ENCODE assay signal across 1 cellular context in the genomic region with DNA sequence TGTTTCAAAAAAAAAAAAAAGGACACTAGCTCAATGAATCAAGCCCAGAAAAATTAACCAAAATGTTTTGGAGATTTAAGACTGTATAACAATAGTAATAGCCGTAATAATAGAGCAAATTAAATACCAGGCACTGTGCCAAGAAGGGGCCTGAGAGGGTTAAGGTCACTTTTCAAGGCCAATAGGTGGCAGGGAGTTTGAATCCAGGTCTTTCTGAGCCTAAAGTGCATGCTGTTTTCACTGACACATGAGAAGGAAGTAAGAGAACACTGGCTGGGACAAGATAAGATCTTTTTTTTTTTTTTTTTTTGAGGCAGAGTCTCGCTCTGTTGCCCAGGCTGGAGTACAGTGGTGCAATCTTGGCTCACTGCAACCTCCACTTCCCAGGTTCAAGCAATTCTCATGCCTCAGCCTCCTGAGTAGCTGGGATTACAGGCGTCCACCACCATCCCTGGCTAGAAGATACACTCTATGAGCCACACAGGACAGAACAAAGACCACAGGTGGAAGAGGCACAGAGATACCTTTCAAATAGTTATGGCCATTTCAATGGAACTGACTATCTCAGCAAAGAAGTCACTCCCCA.
TF ChIP-seq lines count a peak whose summit lies in the region.

No MANE protein-coding gene starts in this region.

TF ChIP-seq in HepG2, 621 proteins besides CTCF, POLR2A, EP300 and RAD21 (continued from another document and continues in another):
- TF ChIP-seq ATF7-NPFF (CRISPR knock-in tag; IDR thresholded peaks at IDR 0.05; ENCODE audit: low read depth) (no peak), NFYC (CRISPR knock-in tag; IDR thresholded peaks at IDR 0.05) (no peak), NFE2L1 (CRISPR knock-in tag; IDR thresholded peaks at IDR 0.05; ENCODE audit: borderline replicate concordance) (no peak), HNRNPLL (IDR thresholded peaks at IDR 0.05; ENCODE audit: low read depth, low read length, poor library complexity, severe bottlenecking) (no peak), ELF3 (CRISPR knock-in tag; IDR thresholded peaks at IDR 0.05) (peak; percentile 54), PPARG (CRISPR knock-in tag; conservative IDR thresholded peaks at IDR 0.05) (no peak), IRX3 (CRISPR knock-in tag; IDR thresholded peaks at IDR 0.05; ENCODE audit: borderline replicate concordance, low read depth) (no peak), SALL1 (CRISPR knock-in tag; IDR thresholded peaks at IDR 0.05) (peak; percentile 19; the same call in 1 of the 2 replicates), PHF5A (CRISPR knock-in tag; IDR thresholded peaks at IDR 0.05; ENCODE audit: low read depth, unreplicated experiment) (no peak), MATR3 (CRISPR knock-in tag; IDR thresholded peaks at IDR 0.05) (no peak), ZNF652 (CRISPR knock-in tag; IDR thresholded peaks at IDR 0.05; ENCODE audit: borderline replicate concordance, low read depth) (peak; percentile 80), ZNF350 (CRISPR knock-in tag; IDR thresholded peaks at IDR 0.05; ENCODE audit: borderline replicate concordance, low read depth) (no peak), NR2F1 (CRISPR knock-in tag; IDR thresholded peaks at IDR 0.05) (peak; percentile 66 to 73; a peak in 3 of 4 replicates), NFIC (IDR thresholded peaks at IDR 0.05; ENCODE audit: low read length) (0 out of 2 replicates have a peak, but pooled peaks have one; percentile 38), ZMAT3 (CRISPR knock-in tag; conservative IDR thresholded peaks at IDR 0.05) (no peak), ZNF296 (CRISPR knock-in tag; conservative IDR thresholded peaks at IDR 0.05) (no peak), ZNF3 (CRISPR knock-in tag; IDR thresholded peaks at IDR 0.05) (no peak), HMGA1 (CRISPR knock-in tag; conservative IDR thresholded peaks at IDR 0.05) (no peak), GZF1 (CRISPR knock-in tag; IDR thresholded peaks at IDR 0.05) (no peak), ZNF780A (CRISPR knock-in tag; IDR thresholded peaks at IDR 0.05) (no peak), ZNF121 (CRISPR knock-in tag; IDR thresholded peaks at IDR 0.05) (peak; percentile 98), NR2F2 (IDR thresholded peaks at IDR 0.05; ENCODE audit: borderline replicate concordance, low read depth) (peak; percentile 73), SOX5 (CRISPR knock-in tag; IDR thresholded peaks at IDR 0.05; ENCODE audit: borderline replicate concordance) (peak; percentile 48; the same call in 1 of the 2 replicates), JDP2 (CRISPR knock-in tag; IDR thresholded peaks at IDR 0.05; ENCODE audit: borderline replicate concordance) (no peak), ZNF569 (CRISPR knock-in tag; IDR thresholded peaks at IDR 0.05; ENCODE audit: borderline replicate concordance) (no peak), GTF2F1 (IDR thresholded peaks at IDR 0.05; ENCODE audit: low read length) (no peak), SOX13 (IDR thresholded peaks at IDR 0.05) (no peak), SOX13 (CRISPR knock-in tag; conservative IDR thresholded peaks at IDR 0.05 in 1 of 2, IDR thresholded peaks at IDR 0.05 in 1 of 2) (peak in 1 of 2 experiments; percentile 63; a peak in 2 of 4 replicates), ZMYM3 (CRISPR knock-in tag; IDR thresholded peaks at IDR 0.05) (peak; percentile 82), ZNF343 (CRISPR knock-in tag; IDR thresholded peaks at IDR 0.05) (no peak), TGIF2 (CRISPR knock-in tag; IDR thresholded peaks at IDR 0.05) (no peak), ASH2L (IDR thresholded peaks at IDR 0.05; ENCODE audit: insufficient read length, low read depth, low read length) (no peak), SPEN (CRISPR knock-in tag; IDR thresholded peaks at IDR 0.05; ENCODE audit: low read depth) (no peak), ZNF776 (CRISPR knock-in tag; IDR thresholded peaks at IDR 0.05) (no peak), SMYD3 (CRISPR knock-in tag; IDR thresholded peaks at IDR 0.05) (no peak), ZNF510 (CRISPR knock-in tag; IDR thresholded peaks at IDR 0.05; ENCODE audit: low read depth) (no peak), ZFP90 (CRISPR knock-in tag; IDR thresholded peaks at IDR 0.05; ENCODE audit: borderline replicate concordance) (no peak), ZNF292 (CRISPR knock-in tag; IDR thresholded peaks at IDR 0.05; ENCODE audit: borderline replicate concordance, low read depth) (peak; percentile 80; the same call in 1 of the 2 replicates), ZNF329 (CRISPR knock-in tag; IDR thresholded peaks at IDR 0.05; ENCODE audit: low read depth) (no peak), ETV6 (CRISPR knock-in tag; conservative IDR thresholded peaks at IDR 0.05) (no peak), ZKSCAN8 (CRISPR knock-in tag; IDR thresholded peaks at IDR 0.05; ENCODE audit: borderline replicate concordance) (no peak), GATAD2A (CRISPR knock-in tag; IDR thresholded peaks at IDR 0.05) (peak; percentile 26; the same call in 1 of the 2 replicates), YEATS2 (CRISPR knock-in tag; IDR thresholded peaks at IDR 0.05; ENCODE audit: borderline replicate concordance) (no peak), HES4 (CRISPR knock-in tag; IDR thresholded peaks at IDR 0.05; ENCODE audit: borderline replicate concordance) (no peak)
- TF ChIP-seq, protein P1, sequence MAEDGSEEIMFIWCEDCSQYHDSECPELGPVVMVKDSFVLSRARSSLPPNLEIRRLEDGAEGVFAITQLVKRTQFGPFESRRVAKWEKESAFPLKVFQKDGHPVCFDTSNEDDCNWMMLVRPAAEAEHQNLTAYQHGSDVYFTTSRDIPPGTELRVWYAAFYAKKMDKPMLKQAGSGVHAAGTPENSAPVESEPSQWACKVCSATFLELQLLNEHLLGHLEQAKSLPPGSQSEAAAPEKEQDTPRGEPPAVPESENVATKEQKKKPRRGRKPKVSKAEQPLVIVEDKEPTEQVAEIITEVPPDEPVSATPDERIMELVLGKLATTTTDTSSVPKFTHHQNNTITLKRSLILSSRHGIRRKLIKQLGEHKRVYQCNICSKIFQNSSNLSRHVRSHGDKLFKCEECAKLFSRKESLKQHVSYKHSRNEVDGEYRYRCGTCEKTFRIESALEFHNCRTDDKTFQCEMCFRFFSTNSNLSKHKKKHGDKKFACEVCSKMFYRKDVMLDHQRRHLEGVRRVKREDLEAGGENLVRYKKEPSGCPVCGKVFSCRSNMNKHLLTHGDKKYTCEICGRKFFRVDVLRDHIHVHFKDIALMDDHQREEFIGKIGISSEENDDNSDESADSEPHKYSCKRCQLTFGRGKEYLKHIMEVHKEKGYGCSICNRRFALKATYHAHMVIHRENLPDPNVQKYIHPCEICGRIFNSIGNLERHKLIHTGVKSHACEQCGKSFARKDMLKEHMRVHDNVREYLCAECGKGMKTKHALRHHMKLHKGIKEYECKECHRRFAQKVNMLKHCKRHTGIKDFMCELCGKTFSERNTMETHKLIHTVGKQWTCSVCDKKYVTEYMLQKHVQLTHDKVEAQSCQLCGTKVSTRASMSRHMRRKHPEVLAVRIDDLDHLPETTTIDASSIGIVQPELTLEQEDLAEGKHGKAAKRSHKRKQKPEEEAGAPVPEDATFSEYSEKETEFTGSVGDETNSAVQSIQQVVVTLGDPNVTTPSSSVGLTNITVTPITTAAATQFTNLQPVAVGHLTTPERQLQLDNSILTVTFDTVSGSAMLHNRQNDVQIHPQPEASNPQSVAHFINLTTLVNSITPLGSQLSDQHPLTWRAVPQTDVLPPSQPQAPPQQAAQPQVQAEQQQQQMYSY (CRISPR knock-in tag; IDR thresholded peaks at IDR 0.05) = no peak
- TF ChIP-seq, protein P2, sequence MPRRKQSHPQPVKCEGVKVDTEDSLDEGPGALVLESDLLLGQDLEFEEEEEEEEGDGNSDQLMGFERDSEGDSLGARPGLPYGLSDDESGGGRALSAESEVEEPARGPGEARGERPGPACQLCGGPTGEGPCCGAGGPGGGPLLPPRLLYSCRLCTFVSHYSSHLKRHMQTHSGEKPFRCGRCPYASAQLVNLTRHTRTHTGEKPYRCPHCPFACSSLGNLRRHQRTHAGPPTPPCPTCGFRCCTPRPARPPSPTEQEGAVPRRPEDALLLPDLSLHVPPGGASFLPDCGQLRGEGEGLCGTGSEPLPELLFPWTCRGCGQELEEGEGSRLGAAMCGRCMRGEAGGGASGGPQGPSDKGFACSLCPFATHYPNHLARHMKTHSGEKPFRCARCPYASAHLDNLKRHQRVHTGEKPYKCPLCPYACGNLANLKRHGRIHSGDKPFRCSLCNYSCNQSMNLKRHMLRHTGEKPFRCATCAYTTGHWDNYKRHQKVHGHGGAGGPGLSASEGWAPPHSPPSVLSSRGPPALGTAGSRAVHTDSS (CRISPR knock-in tag; conservative IDR thresholded peaks at IDR 0.05) = no peak
- TF ChIP-seq, protein P3, sequence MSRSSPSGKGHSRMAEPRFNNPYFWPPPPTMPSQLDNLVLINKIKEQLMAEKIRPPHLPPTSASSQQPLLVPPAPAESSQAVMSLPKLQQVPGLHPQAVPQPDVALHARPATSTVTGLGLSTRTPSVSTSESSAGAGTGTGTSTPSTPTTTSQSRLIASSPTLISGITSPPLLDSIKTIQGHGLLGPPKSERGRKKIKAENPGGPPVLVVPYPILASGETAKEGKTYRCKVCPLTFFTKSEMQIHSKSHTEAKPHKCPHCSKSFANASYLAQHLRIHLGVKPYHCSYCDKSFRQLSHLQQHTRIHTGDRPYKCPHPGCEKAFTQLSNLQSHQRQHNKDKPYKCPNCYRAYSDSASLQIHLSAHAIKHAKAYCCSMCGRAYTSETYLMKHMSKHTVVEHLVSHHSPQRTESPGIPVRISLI (CRISPR knock-in tag; IDR thresholded peaks at IDR 0.05; ENCODE audit: borderline replicate concordance) = peak; percentile 81
- TF ChIP-seq, protein P4, sequence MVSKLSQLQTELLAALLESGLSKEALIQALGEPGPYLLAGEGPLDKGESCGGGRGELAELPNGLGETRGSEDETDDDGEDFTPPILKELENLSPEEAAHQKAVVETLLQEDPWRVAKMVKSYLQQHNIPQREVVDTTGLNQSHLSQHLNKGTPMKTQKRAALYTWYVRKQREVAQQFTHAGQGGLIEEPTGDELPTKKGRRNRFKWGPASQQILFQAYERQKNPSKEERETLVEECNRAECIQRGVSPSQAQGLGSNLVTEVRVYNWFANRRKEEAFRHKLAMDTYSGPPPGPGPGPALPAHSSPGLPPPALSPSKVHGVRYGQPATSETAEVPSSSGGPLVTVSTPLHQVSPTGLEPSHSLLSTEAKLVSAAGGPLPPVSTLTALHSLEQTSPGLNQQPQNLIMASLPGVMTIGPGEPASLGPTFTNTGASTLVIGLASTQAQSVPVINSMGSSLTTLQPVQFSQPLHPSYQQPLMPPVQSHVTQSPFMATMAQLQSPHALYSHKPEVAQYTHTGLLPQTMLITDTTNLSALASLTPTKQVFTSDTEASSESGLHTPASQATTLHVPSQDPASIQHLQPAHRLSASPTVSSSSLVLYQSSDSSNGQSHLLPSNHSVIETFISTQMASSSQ (IDR thresholded peaks at IDR 0.05; ENCODE audit: low read depth) = no peak
- TF ChIP-seq, protein P4 (CRISPR knock-in tag; IDR thresholded peaks at IDR 0.05; ENCODE audit: borderline replicate concordance) = no peak
- TF ChIP-seq, protein P5, sequence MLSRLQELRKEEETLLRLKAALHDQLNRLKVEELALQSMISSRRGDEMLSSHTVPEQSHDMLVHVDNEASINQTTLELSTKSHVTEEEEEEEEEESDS (CRISPR knock-in tag; IDR thresholded peaks at IDR 0.05; ENCODE audit: borderline replicate concordance) = no peak
- TF ChIP-seq, protein P6, sequence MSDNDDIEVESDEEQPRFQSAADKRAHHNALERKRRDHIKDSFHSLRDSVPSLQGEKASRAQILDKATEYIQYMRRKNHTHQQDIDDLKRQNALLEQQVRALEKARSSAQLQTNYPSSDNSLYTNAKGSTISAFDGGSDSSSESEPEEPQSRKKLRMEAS (IDR thresholded peaks at IDR 0.05) = no peak
- TF ChIP-seq, protein P7, sequence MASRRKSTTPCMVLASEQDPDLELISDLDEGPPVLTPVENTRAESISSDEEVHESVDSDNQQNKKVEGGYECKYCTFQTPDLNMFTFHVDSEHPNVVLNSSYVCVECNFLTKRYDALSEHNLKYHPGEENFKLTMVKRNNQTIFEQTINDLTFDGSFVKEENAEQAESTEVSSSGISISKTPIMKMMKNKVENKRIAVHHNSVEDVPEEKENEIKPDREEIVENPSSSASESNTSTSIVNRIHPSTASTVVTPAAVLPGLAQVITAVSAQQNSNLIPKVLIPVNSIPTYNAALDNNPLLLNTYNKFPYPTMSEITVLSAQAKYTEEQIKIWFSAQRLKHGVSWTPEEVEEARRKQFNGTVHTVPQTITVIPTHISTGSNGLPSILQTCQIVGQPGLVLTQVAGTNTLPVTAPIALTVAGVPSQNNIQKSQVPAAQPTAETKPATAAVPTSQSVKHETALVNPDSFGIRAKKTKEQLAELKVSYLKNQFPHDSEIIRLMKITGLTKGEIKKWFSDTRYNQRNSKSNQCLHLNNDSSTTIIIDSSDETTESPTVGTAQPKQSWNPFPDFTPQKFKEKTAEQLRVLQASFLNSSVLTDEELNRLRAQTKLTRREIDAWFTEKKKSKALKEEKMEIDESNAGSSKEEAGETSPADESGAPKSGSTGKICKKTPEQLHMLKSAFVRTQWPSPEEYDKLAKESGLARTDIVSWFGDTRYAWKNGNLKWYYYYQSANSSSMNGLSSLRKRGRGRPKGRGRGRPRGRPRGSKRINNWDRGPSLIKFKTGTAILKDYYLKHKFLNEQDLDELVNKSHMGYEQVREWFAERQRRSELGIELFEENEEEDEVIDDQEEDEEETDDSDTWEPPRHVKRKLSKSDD (CRISPR knock-in tag; IDR thresholded peaks at IDR 0.05; ENCODE audit: low read depth) = no peak
- TF ChIP-seq, protein P8, sequence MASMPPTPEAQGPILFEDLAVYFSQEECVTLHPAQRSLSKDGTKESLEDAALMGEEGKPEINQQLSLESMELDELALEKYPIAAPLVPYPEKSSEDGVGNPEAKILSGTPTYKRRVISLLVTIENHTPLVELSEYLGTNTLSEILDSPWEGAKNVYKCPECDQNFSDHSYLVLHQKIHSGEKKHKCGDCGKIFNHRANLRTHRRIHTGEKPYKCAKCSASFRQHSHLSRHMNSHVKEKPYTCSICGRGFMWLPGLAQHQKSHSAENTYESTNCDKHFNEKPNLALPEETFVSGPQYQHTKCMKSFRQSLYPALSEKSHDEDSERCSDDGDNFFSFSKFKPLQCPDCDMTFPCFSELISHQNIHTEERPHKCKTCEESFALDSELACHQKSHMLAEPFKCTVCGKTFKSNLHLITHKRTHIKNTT (CRISPR knock-in tag; IDR thresholded peaks at IDR 0.05) = no peak
- TF ChIP-seq, protein P9, sequence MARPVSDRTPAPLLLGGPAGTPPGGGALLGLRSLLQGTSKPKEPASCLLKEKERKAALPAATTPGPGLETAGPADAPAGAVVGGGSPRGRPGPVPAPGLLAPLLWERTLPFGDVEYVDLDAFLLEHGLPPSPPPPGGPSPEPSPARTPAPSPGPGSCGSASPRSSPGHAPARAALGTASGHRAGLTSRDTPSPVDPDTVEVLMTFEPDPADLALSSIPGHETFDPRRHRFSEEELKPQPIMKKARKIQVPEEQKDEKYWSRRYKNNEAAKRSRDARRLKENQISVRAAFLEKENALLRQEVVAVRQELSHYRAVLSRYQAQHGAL (CRISPR knock-in tag; IDR thresholded peaks at IDR 0.05; ENCODE audit: not compliant biosample characterization) = no peak
